ENCODE assay signal across 16 cellular contexts in the genomic region with DNA sequence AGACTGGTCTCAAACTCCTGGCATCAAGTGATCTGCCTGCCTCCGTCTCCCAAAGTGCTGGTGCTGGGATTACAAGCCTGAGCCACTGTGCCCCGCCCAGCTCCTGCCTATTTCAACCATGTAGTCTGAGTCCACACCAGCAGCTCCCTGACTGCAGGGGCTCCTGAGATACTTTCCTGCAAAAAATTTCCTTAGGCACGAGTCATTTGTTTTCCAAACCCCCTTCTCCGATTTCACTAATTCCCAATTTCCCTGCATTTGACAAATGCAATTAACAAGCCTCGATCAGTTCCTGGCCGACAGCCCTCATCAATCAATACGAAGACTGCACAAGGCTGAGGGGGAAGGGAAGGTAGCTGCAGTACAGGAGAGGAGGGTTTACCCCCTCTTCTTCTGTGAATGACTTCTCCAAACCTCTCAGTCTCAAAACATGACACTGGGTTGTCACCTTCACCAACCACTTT. TPM values are rescaled to one million over a fixed set of nuclear protein-coding genes. Genes with fewer than 3 reads are reported as not detected.
DNase-seq lines count a peak whose midpoint lies in the region; ATAC-seq and TF ChIP-seq lines count a peak whose summit lies in the region.
"Had no signal": no experiment of that assay in that cellular context is flagged by ENCODE, and none has a peak within 500 bp of the region (broad histone marks: within the 10 kb centered on the region; RNA-seq: fewer than 3 reads in every experiment).

No MANE protein-coding gene starts in this region.

- no peak for DNase-seq in Caco-2
- no peak for DNase-seq in HFFc6
- DNase-seq in activated naive CD8-positive, alpha-beta T cell treated with anti-CD3 and anti-CD28 coated beads for 36 hours, result no peak
- peak; percentile 41 for DNase-seq in nephron progenitor cell
- DNase-seq in GM13977 (ENCODE audit: low spot score), result no peak
- no peak for DNase-seq in GM19240 (ENCODE audit: insufficient read length, low spot score)
- DNase-seq: activated CD8-positive, alpha-beta memory T cell treated with anti-CD3 and anti-CD28 coated beads, Interleukin-2, amount 10 ng/mL, durations not matched to agents 7 days and 5 days; DMS53; left ventricle myocardium superior; naive thymus-derived CD8-positive, alpha-beta T cell had no signal

- in situ Hi-C loops in GM13977 (cut with MboI; ENCODE audit: low pct_unique_long_range_greater_than_20kb, low sequenced_read_pairs, unreplicated experiment), result no loop called here

- H3K4me3 Mint-ChIP-seq in Caco-2 (ENCODE audit: unreplicated experiment) (peak overlapping the region; percentile 27), HFFc6 (no peak overlapping the region), nephron progenitor cell (peak overlapping the region; percentile 71)
- no peak overlapping the region for H3K4me3 Mint-ChIP-seq in activated naive CD8-positive, alpha-beta T cell treated with anti-CD3 and anti-CD28 coated beads for 36 hours
- H3K4me3 Mint-ChIP-seq: activated CD8-positive, alpha-beta memory T cell treated with anti-CD3 and anti-CD28 coated beads, Interleukin-2, amount 10 ng/mL, durations not matched to agents 7 days and 5 days had no signal

- H3K27me3 Mint-ChIP-seq in Caco-2 (ENCODE audit: insufficient read depth, unreplicated experiment) (no peaks in the 10 kb centered on the region), HFFc6 (ENCODE audit: insufficient read depth) (no peaks in the 10 kb centered on the region; the same call in 1 of the 2 replicates), nephron progenitor cell (ENCODE audit: low read depth, poor library complexity) (no peaks in the 10 kb centered on the region)
- H3K27me3 Mint-ChIP-seq in activated naive CD8-positive, alpha-beta T cell treated with anti-CD3 and anti-CD28 coated beads for 36 hours, result no peaks in the 10 kb centered on the region
- H3K27me3 Mint-ChIP-seq: activated CD8-positive, alpha-beta memory T cell treated with anti-CD3 and anti-CD28 coated beads, Interleukin-2, amount 10 ng/mL, durations not matched to agents 7 days and 5 days; naive thymus-derived CD8-positive, alpha-beta T cell had no signal

- TF ChIP-seq CTCF in Caco-2 (IDR thresholded peaks at IDR 0.05; ENCODE audit: insufficient read depth in 1 of 2, low read depth in 1 of 2, low read length in 1 of 2, severe bottlenecking in 1 of 2, unreplicated experiment in 1 of 2) (no peak), HFFc6 (IDR thresholded peaks at IDR 0.05) (no peak), nephron progenitor cell (IDR thresholded peaks at IDR 0.05) (no peak), GM13977 (IDR thresholded peaks at IDR 0.05; ENCODE audit: extremely low read depth, insufficient read depth, missing control alignments) (no peak)

- no peak overlapping the region for H3K4me3 ChIP-seq in Caco-2 (ENCODE audit: low read depth, low read length)
- H3K4me3 ChIP-seq: right atrium auricular region had no signal

- peaks cover 16% of the 10 kb centered on the region for H3K4me1 ChIP-seq in Caco-2
- H3K4me1 ChIP-seq: right atrium auricular region had no signal

- CTCF ChIA-PET in Caco-2 (lab: Charles Lee), result interaction anchor here (0.6 to 1.7 kb wide), 2 partner anchors 30 to 44 kb away, joined by 4 to 6 read pairs; no protein-coding TSS in a partner anchor

- peaks cover 14% of the 10 kb centered on the region for H3K4me1 Mint-ChIP-seq in Caco-2 (ENCODE audit: low read depth, unreplicated experiment)
- peaks cover 29% of the 10 kb centered on the region for H3K4me1 Mint-ChIP-seq in HFFc6 (ENCODE audit: low read depth)
- peaks cover 50% of the 10 kb centered on the region for H3K4me1 Mint-ChIP-seq in activated naive CD8-positive, alpha-beta T cell treated with anti-CD3 and anti-CD28 coated beads for 36 hours
- H3K4me1 Mint-ChIP-seq in nephron progenitor cell, result peaks cover 86% of the 10 kb centered on the region

- POLR2A ChIA-PET in Caco-2 (lab: Charles Lee), result no interaction called here

- intact Hi-C loops in Caco-2 (cut with micrococcal nuclease; ENCODE audit: unreplicated experiment), result no loop called here

- BruUV-seq in Caco-2 (replicated peaks; lab: Mats Ljungman, UMichigan), result no TSS peak

- H3K36me3 Mint-ChIP-seq in Caco-2 (ENCODE audit: insufficient read depth, unreplicated experiment), result peaks cover 49% of the 10 kb centered on the region
- H3K36me3 Mint-ChIP-seq in HFFc6 (ENCODE audit: low read depth), result peaks cover 37% of the 10 kb centered on the region
- peaks cover 42% of the 10 kb centered on the region for H3K36me3 Mint-ChIP-seq in activated naive CD8-positive, alpha-beta T cell treated with anti-CD3 and anti-CD28 coated beads for 36 hours
- peaks cover 27% of the 10 kb centered on the region for H3K36me3 Mint-ChIP-seq in nephron progenitor cell (ENCODE audit: low read depth)

- H3K27ac Mint-ChIP-seq in Caco-2 (ENCODE audit: unreplicated experiment) (peak overlapping the region; percentile 60), HFFc6 (peak overlapping the region; percentile 16; the same call in 1 of the 2 replicates), nephron progenitor cell (peak overlapping the region; percentile 99)
- peak overlapping the region; percentile 65 for H3K27ac Mint-ChIP-seq in activated naive CD8-positive, alpha-beta T cell treated with anti-CD3 and anti-CD28 coated beads for 36 hours

- no peaks in the 10 kb centered on the region for H3K36me3 ChIP-seq in Caco-2 (ENCODE audit: control insufficient read depth, insufficient read depth, low read length)

- no peak for ATAC-seq in GM18519 (IDR thresholded peaks at IDR 0.05; ENCODE audit: low FRiP score, unreplicated experiment)
- ATAC-seq: activated CD8-positive, alpha-beta memory T cell treated with anti-CD3 and anti-CD28 coated beads, Interleukin-2, amount 10 ng/mL, durations not matched to agents 7 days and 5 days; left ventricle myocardium superior; naive thymus-derived CD8-positive, alpha-beta T cell; Panc1 had no signal

- H3K27me3 ChIP-seq in Caco-2 (replicated peaks; ENCODE audit: control insufficient read depth, insufficient read depth, low read length), result no peaks in the 10 kb centered on the region
- H3K27me3 ChIP-seq: right atrium auricular region had no signal

- H3K9me3 Mint-ChIP-seq in Caco-2 (ENCODE audit: unreplicated experiment) (no peaks in the 10 kb centered on the region), HFFc6 (no peaks in the 10 kb centered on the region), nephron progenitor cell (no peaks in the 10 kb centered on the region)
- H3K9me3 Mint-ChIP-seq in activated naive CD8-positive, alpha-beta T cell treated with anti-CD3 and anti-CD28 coated beads for 36 hours, result no peaks in the 10 kb centered on the region
- H3K9me3 Mint-ChIP-seq: naive thymus-derived CD8-positive, alpha-beta T cell had no signal

- H3K9me3 ChIP-seq in Caco-2, result no peaks in the 10 kb centered on the region
- H3K9me3 ChIP-seq: right atrium auricular region had no signal

RNA-seq across cellular contexts. Expression of gene PSMB5, which starts 10.1 kb away (rescaled TPM):
- 172 and 189 TPM in 2 replicates for total RNA-seq in Caco-2 (2022)
- 100 to 1,000 TPM; 221 to 259 (median 241) TPM for total RNA-seq in HFFc6 (2021; fragmentation: NEBNext Ultra II Directional; extraction: Animal tissue kit (Norgen Biotek cat#: 25700))
- total RNA-seq in activated naive CD8-positive, alpha-beta T cell treated with anti-CD3 and anti-CD28 coated beads for 36 hours, result 100 to 1,000 TPM; 162 to 164 TPM

RNA-seq across cellular contexts. Expression of gene C14orf93, which starts 14.7 kb away (rescaled TPM):
- 7.2 and 7.8 TPM in 2 replicates for total RNA-seq in Caco-2 (2022)
- 1 to 10 TPM; 3.6 to 7.0 (median 5.7) TPM for total RNA-seq in HFFc6 (2021; fragmentation: NEBNext Ultra II Directional; extraction: Animal tissue kit (Norgen Biotek cat#: 25700))
- total RNA-seq in activated naive CD8-positive, alpha-beta T cell treated with anti-CD3 and anti-CD28 coated beads for 36 hours, result 10 to 100 TPM; 10.5 to 11.1 TPM

RNA-seq across cellular contexts. Expression of gene PSMB11, which starts 17.4 kb away (rescaled TPM):
- not detected in 2 replicates for total RNA-seq in Caco-2 (2022)
- under 1 TPM in 1 of 6 experiments, not detected in 5; 0.12 TPM for total RNA-seq in HFFc6 (2021; fragmentation: NEBNext Ultra II Directional; extraction: Animal tissue kit (Norgen Biotek cat#: 25700))
- total RNA-seq in activated naive CD8-positive, alpha-beta T cell treated with anti-CD3 and anti-CD28 coated beads for 36 hours, result not detected
- total RNA-seq: activated CD8-positive, alpha-beta memory T cell treated with anti-CD3 and anti-CD28 coated beads, Interleukin-2, amount 10 ng/mL, durations not matched to agents 7 days and 5 days; cerebellum; fibroblast of villous mesenchyme; left ventricle myocardium superior; NCI-H460; right atrium auricular region had no signal

RNA-seq across cellular contexts. Expression of gene CDH24, which starts 32.7 kb away (rescaled TPM):
- 7.9 TPM in 2 replicates for total RNA-seq in Caco-2 (2022)
- total RNA-seq in HFFc6 (2021; fragmentation: NEBNext Ultra II Directional; extraction: Animal tissue kit (Norgen Biotek cat#: 25700)), result 10 to 100 TPM in 1 of 6 experiments, 1 to 10 TPM in 5; 6.4 to 11.2 (median 8.3) TPM
- under 1 TPM; 0.49 to 0.52 TPM for total RNA-seq in activated naive CD8-positive, alpha-beta T cell treated with anti-CD3 and anti-CD28 coated beads for 36 hours

RNA-seq across cellular contexts. Expression of gene AJUBA, which starts 42.3 kb away (rescaled TPM):
- total RNA-seq in Caco-2 (2022), result 184 and 211 TPM in 2 replicates
- 10 to 100 TPM; 66.0 to 79.7 (median 74.9) TPM for total RNA-seq in HFFc6 (2021; fragmentation: NEBNext Ultra II Directional; extraction: Animal tissue kit (Norgen Biotek cat#: 25700))
- total RNA-seq in activated naive CD8-positive, alpha-beta T cell treated with anti-CD3 and anti-CD28 coated beads for 36 hours, result 1 to 10 TPM in 1 of 2 experiments, under 1 TPM in 1; 0.90 to 1.0 TPM

Comparison
In these comparisons a context has a peak if more than half of its experiments do, and no peak if none do; other contexts are left out.
1. H3K27ac Mint-ChIP-seq: peak in every context shown above with its lines; median percentile 99 in nephron progenitor cell; 65 in activated naive CD8-positive, alpha-beta T cell treated with anti-CD3 and anti-CD28 coated beads for 36 hours; 60 in Caco-2; 16 in HFFc6.
2. H3K4me3 Mint-ChIP-seq: peak in Caco-2 (single experiment) and nephron progenitor cell (single experiment); none in HFFc6 (single experiment) and activated naive CD8-positive, alpha-beta T cell treated with anti-CD3 and anti-CD28 coated beads for 36 hours (single experiment).